Comparison of ENCODE assay signal across 8 cellular contexts in the genomic region with DNA sequence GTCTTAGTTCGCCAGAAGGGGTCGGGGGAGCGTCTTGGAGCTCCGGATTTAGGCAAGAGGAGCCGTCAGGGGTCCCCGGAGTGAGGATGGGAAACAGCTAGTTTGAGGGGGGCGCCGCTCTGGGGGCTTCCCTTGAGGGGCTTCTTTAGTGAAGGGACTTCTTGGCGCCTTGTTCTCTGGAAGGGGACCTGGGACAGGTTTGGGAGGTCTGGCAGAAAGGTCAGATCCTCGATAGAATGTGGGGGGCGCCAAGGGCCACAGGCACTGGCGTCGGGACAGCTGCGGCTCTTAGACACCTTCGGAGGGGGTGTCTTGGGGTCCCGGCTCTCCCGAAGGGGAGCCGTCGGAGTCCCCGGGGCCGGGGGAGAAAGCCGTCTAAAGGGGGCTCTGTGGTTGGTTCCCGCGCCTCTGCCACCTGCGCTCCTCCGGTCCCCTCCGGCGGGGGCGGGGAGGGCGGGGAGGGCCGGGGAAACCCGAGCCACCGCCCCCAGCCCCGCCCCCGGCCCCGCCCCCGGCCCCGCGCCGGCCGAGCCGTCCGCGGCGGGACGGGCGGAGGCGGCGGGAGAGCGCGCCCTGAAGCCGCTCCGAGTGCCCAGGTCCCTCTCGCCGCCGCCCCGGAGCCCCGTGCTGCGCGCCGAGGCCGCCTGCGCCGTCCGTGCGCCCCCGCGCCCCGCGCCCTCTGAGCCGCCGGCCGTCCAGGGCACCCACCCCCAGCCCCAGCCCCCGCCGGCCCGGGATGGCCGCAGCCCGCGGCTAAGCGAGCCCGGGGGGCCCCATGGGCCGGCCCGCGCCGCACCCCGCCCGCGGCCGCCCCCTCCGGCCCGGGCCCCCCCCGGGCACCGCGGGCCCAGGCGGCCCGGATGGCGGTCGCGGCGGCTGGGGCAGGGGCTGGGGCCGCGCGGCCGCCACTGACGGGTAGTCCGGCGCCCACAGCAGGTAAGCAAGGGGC. TPM values are rescaled to one million over a fixed set of nuclear protein-coding genes. Genes with fewer than 3 reads are reported as not detected.
DNase-seq lines count a peak whose midpoint lies in the region; ATAC-seq and TF ChIP-seq lines count a peak whose summit lies in the region.

A gene with protein sequence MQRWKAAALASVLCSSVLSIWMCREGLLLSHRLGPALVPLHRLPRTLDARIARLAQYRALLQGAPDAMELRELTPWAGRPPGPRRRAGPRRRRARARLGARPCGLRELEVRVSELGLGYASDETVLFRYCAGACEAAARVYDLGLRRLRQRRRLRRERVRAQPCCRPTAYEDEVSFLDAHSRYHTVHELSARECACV (plus strand): TSS at position 552 of the 949 bp plus-strand sequence. CDS start 19,099 bp downstream, outside the sequence.

- H3K27ac Mint-ChIP-seq in CD4-positive, alpha-beta memory T cell: peak within 1 kb of the TSS; percentile 57 to 92 (median 87)

- CTCF ChIA-PET in CD4-positive, alpha-beta memory T cell (lab: Charles Lee; ENCODE audit: partially characterized antibody): interaction anchor here (0.5 to 2.1 kb wide), 30 partner anchors 8 to 244 kb away, joined by 3 to 51 read pairs (median 5); a partner anchor contains a TSS

- H3K27me3 ChIP-seq in CD4-positive, alpha-beta memory T cell (ENCODE audit: insufficient read depth, low read length): no peaks in the 10 kb centered on the region
- no peaks in the 10 kb centered on the region for H3K27me3 ChIP-seq in Loucy (ENCODE audit: insufficient read depth, low read length, poor library complexity, severe bottlenecking)
- H3K27me3 ChIP-seq in prostate gland (replicated peaks; ENCODE audit: insufficient read depth): no peaks in the 10 kb centered on the region

- 1% methylated on average over 53 of the region's 107 CpGs for WGBS in prostate gland

- H3K9me3 Mint-ChIP-seq in CD4-positive, alpha-beta memory T cell: no peaks in the 10 kb centered on the region

- H3K9me2 ChIP-seq in Loucy (replicated peaks; ENCODE audit: low read depth, low read length): no peaks in the 10 kb centered on the region

- peaks cover 9 to 10% of the 10 kb centered on the region in 2 donors for H3K27me3 Mint-ChIP-seq in CD4-positive, alpha-beta memory T cell

- peak in 3 of 5 donors; percentile 28 to 56 (median 42) for DNase-seq in CD4-positive, alpha-beta memory T cell
- DNase-seq in activated T-cell treated with anti-CD3 and anti-CD28 coated beads for 1 hour (ENCODE audit: low read depth) (peak; percentile 40), fibroblast of villous mesenchyme (ENCODE audit: low read depth) (no peak), prostate gland (ENCODE audit: low spot score) (no peak), retina (no peak)

- no peaks in the 10 kb centered on the region for H3K36me3 ChIP-seq in CD4-positive, alpha-beta memory T cell (ENCODE audit: insufficient read depth, low read length)
- no peaks in the 10 kb centered on the region for H3K36me3 ChIP-seq in Loucy (ENCODE audit: insufficient read depth, low read length)
- no peaks in the 10 kb centered on the region for H3K36me3 ChIP-seq in prostate gland

- H3K9ac ChIP-seq in Loucy (ENCODE audit: low read depth, low read length, poor library complexity, severe bottlenecking): peak within 1 kb of the TSS; percentile 73

- peaks cover 20% of the 10 kb centered on the region for H3K4me1 ChIP-seq in CD4-positive, alpha-beta memory T cell (ENCODE audit: insufficient read depth, low read length)
- H3K4me1 ChIP-seq in Loucy (ENCODE audit: insufficient read depth, low read length, poor library complexity, severe bottlenecking): peaks cover 5% of the 10 kb centered on the region
- H3K4me1 ChIP-seq in prostate gland (replicated peaks): no peaks in the 10 kb centered on the region

- H3F3A ChIP-seq in Loucy (ENCODE audit: low read depth): no peaks in the 10 kb centered on the region

- peak within 1 kb of the TSS; percentile 91 for H3K4me2 ChIP-seq in Loucy (ENCODE audit: low read depth, low read length, poor library complexity, severe bottlenecking)

- intact Hi-C loops in CD4-positive, alpha-beta memory T cell (cut with micrococcal nuclease): loop anchor here (1.0 to 2.0 kb wide), 5 partner anchors 14 to 158 kb away; a partner anchor contains a TSS
- intact Hi-C loops in prostate gland (cut with DNase I): loop anchor here (1.0 to 2.0 kb wide), 2 partner anchors 24 to 88 kb away; no protein-coding TSS in a partner anchor

- H3K36me3 Mint-ChIP-seq in CD4-positive, alpha-beta memory T cell: no peaks in the 10 kb centered on the region

- H3K9me3 ChIP-seq in CD4-positive, alpha-beta memory T cell (ENCODE audit: control insufficient read depth in 1 of 2, low read length in 2 of 2): no peaks in the 10 kb centered on the region
- H3K9me3 ChIP-seq in Loucy (ENCODE audit: insufficient read depth, low read depth, low read length) (no peaks in the 10 kb centered on the region), prostate gland (no peaks in the 10 kb centered on the region)

- H3K4me3 Mint-ChIP-seq in CD4-positive, alpha-beta memory T cell: peak within 1 kb of the TSS; percentile 49 to 91 (median 76)

- POLR2A ChIA-PET in CD4-positive, alpha-beta memory T cell (lab: Charles Lee; ENCODE audit: partially characterized antibody): interaction anchor here (0.7 to 1.9 kb wide), 9 partner anchors 12 to 218 kb away, joined by 3 to 20 read pairs (median 4); a partner anchor contains a TSS

- H2AFZ ChIP-seq in Loucy (ENCODE audit: low read length): peak within 1 kb of the TSS; percentile 93

- no peaks in the 10 kb centered on the region for H3K79me2 ChIP-seq in Loucy (ENCODE audit: insufficient read depth, low read length)

- H3K27ac ChIP-seq in CD4-positive, alpha-beta memory T cell (ENCODE audit: low read depth, low read length): peak within 1 kb of the TSS; percentile 15
- H3K27ac ChIP-seq in prostate gland: peak within 1 kb of the TSS; percentile 61 to 64

- TF ChIP-seq CTCF in Loucy (conservative IDR thresholded peaks at IDR 0.05; ENCODE audit: low read length) (no peak), fibroblast of villous mesenchyme (IDR thresholded peaks at IDR 0.05; ENCODE audit: insufficient read depth, low read depth, low read length) (no peak), prostate gland (IDR thresholded peaks at IDR 0.05) (no peak)

- no peaks in the 10 kb centered on the region for H4K20me1 ChIP-seq in Loucy (ENCODE audit: insufficient read depth, low read length, poor library complexity, severe bottlenecking)

- peaks cover 6 to 30% (median 15%) of the 10 kb centered on the region in 4 donors for H3K4me1 Mint-ChIP-seq in CD4-positive, alpha-beta memory T cell

- TF ChIP-seq POLR2A in prostate gland (IDR thresholded peaks at IDR 0.05): no peak

- ATAC-seq in GM21529 (IDR thresholded peaks at IDR 0.05; ENCODE audit: unreplicated experiment) (no peak), HG03565 (IDR thresholded peaks at IDR 0.05; ENCODE audit: unreplicated experiment) (no peak)

- peak within 1 kb of the TSS in 1 of 2 donors; percentile 40 for H3K4me3 ChIP-seq in CD4-positive, alpha-beta memory T cell (ENCODE audit: low read length in 2 of 2)
- peak within 1 kb of the TSS; percentile 71 for H3K4me3 ChIP-seq in Loucy (ENCODE audit: low read length, poor library complexity, severe bottlenecking)
- peak within 1 kb of the TSS; percentile 41 for H3K4me3 ChIP-seq in fibroblast of villous mesenchyme (ENCODE audit: low read depth, low read length)
- peak within 1 kb of the TSS; percentile 21 to 27 for H3K4me3 ChIP-seq in prostate gland

RNA-seq across cellular contexts. Expression of the gene that starts here (rescaled TPM):
- total RNA-seq in CD4-positive, alpha-beta memory T cell: under 1 TPM; 0.61 to 0.91 TPM
- polyA plus RNA-seq in CD4-positive, alpha-beta memory T cell: under 1 TPM; 0.34 to 0.42 TPM
- total RNA-seq in fibroblast of villous mesenchyme (0.32 TPM in 1 of 2 replicates, not detected in the other), prostate gland (10 to 100 TPM in 1 of 2 donors, 1 to 10 TPM in 1; 9.7 to 12.9 TPM)

Comparison
In these comparisons a context has a peak if more than half of its experiments do, and no peak if none do; other contexts are left out.
1. Peak in DNase-seq and H3K27ac ChIP-seq in CD4-positive, alpha-beta memory T cell; RNA of the gene not detected or under 1 TPM.